In the genomic region with DNA sequence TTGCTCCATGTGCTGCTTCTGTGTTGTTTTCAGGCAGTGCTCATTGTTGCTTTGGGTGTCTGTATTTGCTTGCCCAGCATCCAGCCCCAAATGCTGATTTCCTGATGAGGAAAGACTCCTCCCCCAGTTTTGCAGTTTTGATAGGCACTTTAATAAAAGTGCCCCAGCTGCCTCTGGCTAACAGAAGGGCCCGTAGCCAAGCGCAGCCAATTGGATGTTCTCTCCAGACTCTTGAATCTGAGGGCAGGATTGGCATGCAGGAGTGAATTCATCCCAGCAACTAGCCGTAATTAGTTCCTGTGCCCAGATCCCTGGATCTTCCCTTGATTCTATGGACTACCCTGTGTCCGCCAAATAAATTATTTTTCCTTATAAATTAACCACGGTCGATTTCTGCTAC, we compare ENCODE assay signal across 15 cellular contexts. TPM values are rescaled to one million over a fixed set of nuclear protein-coding genes. Genes with fewer than 3 reads are reported as not detected.
"Had no signal": no experiment of that assay in that cellular context is flagged by ENCODE, and none has a peak within 500 bp of the region (broad histone marks: within the 10 kb centered on the region; RNA-seq: fewer than 3 reads in every experiment).

No MANE protein-coding gene starts in this region.

- H3K27me3 ChIP-seq: adrenal gland, cardiac muscle cell, gastroesophageal sphincter, uterus had no signal

- H3K4me1 Mint-ChIP-seq: natural killer cell; stimulated activated memory B cell treated with anti-CD40 and anti-IgM and Interleukin-4, amounts not matched to agents 10 μg/mL and 1 μg/mL and 100 μg/mL, for 72 hours had no signal

- H3K4me3 Mint-ChIP-seq: activated CD8-positive, alpha-beta T cell treated with anti-CD3 and anti-CD28 coated beads for 36 hours; activated T-cell treated with anti-CD3 and anti-CD28 coated beads, Interleukin-2, amount 50 U/mL, for 4 hours; natural killer cell; stimulated activated memory B cell treated with anti-CD40 and anti-IgM and Interleukin-4, amounts not matched to agents 10 μg/mL and 1 μg/mL and 100 μg/mL, for 72 hours had no signal

- ATAC-seq: activated CD8-positive, alpha-beta T cell treated with anti-CD3 and anti-CD28 coated beads for 36 hours; activated T-cell treated with anti-CD3 and anti-CD28 coated beads, Interleukin-2, amount 50 U/mL, for 4 hours; gastroesophageal sphincter; mucosa of descending colon; natural killer cell; stimulated activated memory B cell treated with anti-CD40 and anti-IgM and Interleukin-4, amounts not matched to agents 10 μg/mL and 1 μg/mL and 100 μg/mL, for 72 hours had no signal

- H3K4me1 ChIP-seq: gastroesophageal sphincter, uterus had no signal

- H3K27ac Mint-ChIP-seq: activated CD8-positive, alpha-beta T cell treated with anti-CD3 and anti-CD28 coated beads for 36 hours; natural killer cell; stimulated activated memory B cell treated with anti-CD40 and anti-IgM and Interleukin-4, amounts not matched to agents 10 μg/mL and 1 μg/mL and 100 μg/mL, for 72 hours had no signal

- H3K9me3 ChIP-seq: adrenal gland, gastroesophageal sphincter, mucosa of descending colon, uterus had no signal

- DNase-seq: activated CD4-positive, alpha-beta T cell treated with anti-CD3 and anti-CD28 coated beads for 4 hours; activated CD8-positive, alpha-beta T cell treated with anti-CD3 and anti-CD28 coated beads for 36 hours; activated effector memory CD4-positive, alpha-beta T cell treated with Interleukin-2 at 50 U/mL for 16 hours; activated naive CD4-positive, alpha-beta T cell treated with anti-CD3 and anti-CD28 coated beads, Interleukin-2, amount 50 U/mL, for 16 hours; activated T-cell treated with anti-CD3 and anti-CD28 coated beads, Interleukin-2, amount 50 U/mL, for 4 hours; adrenal gland; left colon; mucosa of descending colon; natural killer cell; retina; stimulated activated CD4-positive, alpha-beta T cell treated with anti-CD3 and anti-CD28 coated beads, Interleukin-2, amount 100 ng/mL, for 48 hours; uterus had no signal

- H3K4me3 ChIP-seq: adrenal gland, cardiac muscle cell, gastroesophageal sphincter, mucosa of descending colon, uterus had no signal

- H3K27ac ChIP-seq: adrenal gland, cardiac muscle cell, gastroesophageal sphincter, uterus had no signal

- H3K9me3 Mint-ChIP-seq: activated CD8-positive, alpha-beta T cell treated with anti-CD3 and anti-CD28 coated beads for 36 hours; activated T-cell treated with anti-CD3 and anti-CD28 coated beads, Interleukin-2, amount 50 U/mL, for 4 hours; natural killer cell; stimulated activated memory B cell treated with anti-CD40 and anti-IgM and Interleukin-4, amounts not matched to agents 10 μg/mL and 1 μg/mL and 100 μg/mL, for 72 hours had no signal

- H3K36me3 Mint-ChIP-seq: natural killer cell; stimulated activated memory B cell treated with anti-CD40 and anti-IgM and Interleukin-4, amounts not matched to agents 10 μg/mL and 1 μg/mL and 100 μg/mL, for 72 hours had no signal

- H3K36me3 ChIP-seq: adrenal gland, cardiac muscle cell, gastroesophageal sphincter, uterus had no signal

RNA-seq across cellular contexts. Expression of a gene that starts 14.8 kb away (rescaled TPM):
- total RNA-seq: activated CD8-positive, alpha-beta T cell treated with anti-CD3 and anti-CD28 coated beads for 36 hours; activated T-cell treated with anti-CD3 and anti-CD28 coated beads, Interleukin-2, amount 50 U/mL, for 4 hours had no signal
